ENCODE assay signal across 8 cellular contexts in the genomic region with DNA sequence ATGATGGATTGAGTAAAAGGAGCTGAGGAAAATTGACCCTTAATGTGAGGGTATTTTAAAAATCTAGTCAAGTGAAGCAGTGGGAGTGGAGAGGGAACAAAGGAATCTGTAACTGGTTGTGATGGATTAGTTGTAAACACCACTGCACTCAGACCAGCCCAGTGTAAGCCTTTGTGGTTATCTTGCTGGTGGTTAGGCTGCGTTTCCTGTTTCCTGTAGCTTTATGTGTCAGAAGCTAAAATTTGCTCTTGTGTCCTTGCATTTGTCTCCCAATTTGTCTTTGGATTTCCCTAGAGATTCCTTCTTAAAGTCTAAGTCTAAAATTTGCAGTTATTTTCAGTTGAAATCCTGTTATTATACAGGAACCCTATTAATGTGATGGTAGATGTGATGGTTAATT. TPM values are rescaled to one million over a fixed set of nuclear protein-coding genes. Genes with fewer than 3 reads are reported as not detected.
DNase-seq lines count a peak whose midpoint lies in the region; ATAC-seq, FAIRE-seq and TF ChIP-seq lines count a peak whose summit lies in the region.

No MANE protein-coding gene starts in this region.

- intact Hi-C loops in activated CD4-positive, alpha-beta memory T cell treated with anti-CD3 and anti-CD28 coated beads for 36 hours (cut with micrococcal nuclease) = no loop called here
- intact Hi-C loops in left ventricle myocardium inferior (cut with micrococcal nuclease) = no loop called here

- no peak overlapping the region for H3K27ac ChIP-seq in small intestine (ENCODE audit: low read depth in 1 of 2, low read length in 1 of 2)
- no peak overlapping the region for H3K27ac ChIP-seq in left ventricle myocardium inferior (replicated peaks)

- no peak for DNase-seq in activated T-cell treated with anti-CD3 and anti-CD28 coated beads, Interleukin-2, amount 50 U/mL, for 4 hours
- DNase-seq in activated T-cell treated with anti-CD3 and anti-CD28 coated beads for 4 hours = no peak
- DNase-seq in activated CD4-positive, alpha-beta memory T cell treated with anti-CD3 and anti-CD28 coated beads for 36 hours = peak; percentile 48
- peak; percentile 37 for DNase-seq in small intestine
- DNase-seq in omental fat pad (ENCODE audit: low spot score) = no peak
- no peak for DNase-seq in NCI-H82 (lab: John Stamatoyannopoulos, UW)
- DNase-seq in left ventricle myocardium inferior = no peak

- FAIRE-seq in small intestine (lab: Jason Lieb, UNC) = no peak

- no peak overlapping the region for H3K27ac Mint-ChIP-seq in activated CD4-positive, alpha-beta memory T cell treated with anti-CD3 and anti-CD28 coated beads for 36 hours

- WGBS in small intestine, 3 donors = 5 to 13% (median 12%) methylated on average over 1 of the region's 1 CpG

- no peaks in the 10 kb centered on the region for H3K27me3 Mint-ChIP-seq in activated T-cell treated with anti-CD3 and anti-CD28 coated beads, Interleukin-2, amount 50 U/mL, for 4 hours (ENCODE audit: low read depth)
- no peaks in the 10 kb centered on the region for H3K27me3 Mint-ChIP-seq in activated CD4-positive, alpha-beta memory T cell treated with anti-CD3 and anti-CD28 coated beads for 36 hours

- H3K27me3 ChIP-seq in small intestine (ENCODE audit: control insufficient read depth in 2 of 2, insufficient read depth in 2 of 2, low read length in 2 of 2) (no peaks in the 10 kb centered on the region), left ventricle myocardium inferior (ENCODE audit: low read depth) (no peaks in the 10 kb centered on the region)

- CTCF ChIA-PET in activated CD4-positive, alpha-beta memory T cell treated with anti-CD3 and anti-CD28 coated beads for 36 hours (lab: Charles Lee) = interaction anchor here (1.0 to 1.7 kb wide), 2 partner anchors 23 to 76 kb away, joined by 3 to 7 read pairs; no protein-coding TSS in a partner anchor

- ATAC-seq in activated T-cell treated with anti-CD3 and anti-CD28 coated beads, Interleukin-2, amount 50 U/mL, for 4 hours = peak in 1 of 2 donors; percentile 41
- ATAC-seq in HG03066 (IDR thresholded peaks at IDR 0.05; ENCODE audit: low read depth, unreplicated experiment) = peak; percentile 86
- ATAC-seq in omental fat pad (ENCODE audit: low FRiP score) = no peak

- TF ChIP-seq CTCF in omental fat pad (IDR thresholded peaks at IDR 0.05) (no peak), left ventricle myocardium inferior (IDR thresholded peaks at IDR 0.05; ENCODE audit: borderline replicate concordance) (no peak)

- peaks cover 43% of the 10 kb centered on the region for H3K4me1 Mint-ChIP-seq in activated T-cell treated with anti-CD3 and anti-CD28 coated beads, Interleukin-2, amount 50 U/mL, for 4 hours (ENCODE audit: low read depth)
- peaks cover 25% of the 10 kb centered on the region for H3K4me1 Mint-ChIP-seq in activated CD4-positive, alpha-beta memory T cell treated with anti-CD3 and anti-CD28 coated beads for 36 hours (ENCODE audit: low read depth)

- H3K9me3 ChIP-seq in small intestine (ENCODE audit: control insufficient read depth, low read depth) (no peaks in the 10 kb centered on the region), left ventricle myocardium inferior (replicated peaks) (peaks cover 3% of the 10 kb centered on the region)

- POLR2A ChIA-PET in activated CD4-positive, alpha-beta memory T cell treated with anti-CD3 and anti-CD28 coated beads for 36 hours (lab: Charles Lee) = no interaction called here

- H3K4me3 Mint-ChIP-seq in activated T-cell treated with anti-CD3 and anti-CD28 coated beads, Interleukin-2, amount 50 U/mL, for 4 hours = peak overlapping the region; percentile 1
- H3K4me3 Mint-ChIP-seq in activated CD4-positive, alpha-beta memory T cell treated with anti-CD3 and anti-CD28 coated beads for 36 hours = no peak overlapping the region

- H3K36me3 ChIP-seq in small intestine (ENCODE audit: control insufficient read depth in 2 of 2, insufficient read depth in 2 of 2, low read length in 2 of 2) = no peaks in the 10 kb centered on the region
- no peaks in the 10 kb centered on the region for H3K36me3 ChIP-seq in left ventricle myocardium inferior

- H3K4me1 ChIP-seq in small intestine (ENCODE audit: control insufficient read depth in 2 of 2, insufficient read depth in 1 of 2, low read depth in 1 of 2, low read length in 1 of 2) (no peaks in the 10 kb centered on the region), left ventricle myocardium inferior (no peaks in the 10 kb centered on the region)

- H3K4me3 ChIP-seq in small intestine (ENCODE audit: low read depth in 1 of 2, low read length in 2 of 2) = no peak overlapping the region
- no peak overlapping the region for H3K4me3 ChIP-seq in left ventricle myocardium inferior

- H3K9me3 Mint-ChIP-seq in activated T-cell treated with anti-CD3 and anti-CD28 coated beads, Interleukin-2, amount 50 U/mL, for 4 hours = peaks cover 4% of the 10 kb centered on the region
- peaks cover 8% of the 10 kb centered on the region for H3K9me3 Mint-ChIP-seq in activated CD4-positive, alpha-beta memory T cell treated with anti-CD3 and anti-CD28 coated beads for 36 hours

- no peaks in the 10 kb centered on the region for H3K36me3 Mint-ChIP-seq in activated T-cell treated with anti-CD3 and anti-CD28 coated beads, Interleukin-2, amount 50 U/mL, for 4 hours (ENCODE audit: insufficient read depth)
- H3K36me3 Mint-ChIP-seq in activated CD4-positive, alpha-beta memory T cell treated with anti-CD3 and anti-CD28 coated beads for 36 hours = no peaks in the 10 kb centered on the region

RNA-seq across cellular contexts. Expression of a gene that starts 6.3 kb away (rescaled TPM):
- not detected for total RNA-seq in activated T-cell treated with anti-CD3 and anti-CD28 coated beads, Interleukin-2, amount 50 U/mL, for 4 hours
- total RNA-seq in activated CD4-positive, alpha-beta memory T cell treated with anti-CD3 and anti-CD28 coated beads for 36 hours = not detected
- not detected for polyA plus RNA-seq in small intestine
- not detected for total RNA-seq in omental fat pad
- not detected for total RNA-seq in left ventricle myocardium inferior

RNA-seq across cellular contexts. Expression of a gene that starts 18.5 kb away (rescaled TPM):
- not detected for total RNA-seq in activated T-cell treated with anti-CD3 and anti-CD28 coated beads, Interleukin-2, amount 50 U/mL, for 4 hours
- not detected for total RNA-seq in activated CD4-positive, alpha-beta memory T cell treated with anti-CD3 and anti-CD28 coated beads for 36 hours
- not detected for polyA plus RNA-seq in small intestine
- total RNA-seq in omental fat pad (not detected), left ventricle myocardium inferior (not detected)

RNA-seq across cellular contexts. Expression of a gene that starts 27.2 kb away (rescaled TPM):
- total RNA-seq in activated T-cell treated with anti-CD3 and anti-CD28 coated beads, Interleukin-2, amount 50 U/mL, for 4 hours = not detected
- total RNA-seq in activated CD4-positive, alpha-beta memory T cell treated with anti-CD3 and anti-CD28 coated beads for 36 hours = not detected
- polyA plus RNA-seq in small intestine = not detected
- total RNA-seq in omental fat pad = not detected
- total RNA-seq in left ventricle myocardium inferior = not detected

RNA-seq across cellular contexts. Expression of a gene that starts 41.8 kb away (rescaled TPM):
- not detected for total RNA-seq in activated T-cell treated with anti-CD3 and anti-CD28 coated beads, Interleukin-2, amount 50 U/mL, for 4 hours
- not detected for total RNA-seq in activated CD4-positive, alpha-beta memory T cell treated with anti-CD3 and anti-CD28 coated beads for 36 hours
- polyA plus RNA-seq in small intestine = not detected
- total RNA-seq in omental fat pad (not detected), left ventricle myocardium inferior (not detected)

RNA-seq across cellular contexts. Expression of a gene that starts 46.8 kb away (rescaled TPM):
- total RNA-seq in activated T-cell treated with anti-CD3 and anti-CD28 coated beads, Interleukin-2, amount 50 U/mL, for 4 hours = not detected
- total RNA-seq in activated CD4-positive, alpha-beta memory T cell treated with anti-CD3 and anti-CD28 coated beads for 36 hours = not detected
- not detected for polyA plus RNA-seq in small intestine
- not detected for total RNA-seq in omental fat pad
- not detected for total RNA-seq in left ventricle myocardium inferior

Comparison
In these comparisons a context has a peak if more than half of its experiments do, and no peak if none do; other contexts are left out.
1. DNase-seq: peak in activated CD4-positive, alpha-beta memory T cell treated with anti-CD3 and anti-CD28 coated beads for 36 hours (single experiment) and small intestine (single experiment); none in activated T-cell treated with anti-CD3 and anti-CD28 coated beads, Interleukin-2, amount 50 U/mL, for 4 hours (single experiment), activated T-cell treated with anti-CD3 and anti-CD28 coated beads for 4 hours (single experiment), omental fat pad (single experiment), NCI-H82 (single experiment) and left ventricle myocardium inferior (single experiment).